ENCODE assay signal across 8 cellular contexts in genomic region chr6:44127186-44128019, GRCh38. TPM values are rescaled to one million over a fixed set of nuclear protein-coding genes. Genes with fewer than 3 reads are reported as not detected.
DNase-seq lines count a peak whose midpoint lies in the region; ATAC-seq and TF ChIP-seq lines count a peak whose summit lies in the region.

TSS of gene MRPL14 (minus strand) at chr6:44127452. CDS start at chr6:44116611, 10,841 bp downstream.
TSS of gene TMEM63B (plus strand) at chr6:44127554. CDS start at chr6:44134585, 7,031 bp downstream.

- H3K36me3 ChIP-seq in MG63, result peaks cover 51% of the 10 kb centered on the region
- no peaks in the 10 kb centered on the region for H3K36me3 ChIP-seq in testis (ENCODE audit: low read depth, missing control alignments)

- no peaks in the 10 kb centered on the region for H3K9me3 ChIP-seq in MG63
- H3K9me3 ChIP-seq in testis, result no peaks in the 10 kb centered on the region

- 0% methylated on average over 10 to 57 of the region's 80 CpGs for WGBS in testis, 2 donors

- no peak for TF ChIP-seq CTCF in osteocyte (IDR thresholded peaks at IDR 0.05)
- no peak for TF ChIP-seq CTCF in testis (IDR thresholded peaks at IDR 0.05)

- H3K4me3 Mint-ChIP-seq in osteocyte (ENCODE audit: unreplicated experiment), result peak within 1 kb of the TSS; percentile 92

- no peaks in the 10 kb centered on the region for H3K9me3 Mint-ChIP-seq in activated naive CD4-positive, alpha-beta T cell treated with anti-CD3 and anti-CD28 coated beads, Interleukin-2, amount 50 U/mL, for 72 hours
- H3K9me3 Mint-ChIP-seq in osteocyte (ENCODE audit: unreplicated experiment), result no peaks in the 10 kb centered on the region

- no peaks in the 10 kb centered on the region for H3K27me3 ChIP-seq in MG63
- H3K27me3 ChIP-seq in testis, result no peaks in the 10 kb centered on the region

- H3K36me3 Mint-ChIP-seq in activated naive CD4-positive, alpha-beta T cell treated with anti-CD3 and anti-CD28 coated beads, Interleukin-2, amount 50 U/mL, for 72 hours, result peaks cover 10 to 15% of the 10 kb centered on the region in 2 donors
- H3K36me3 Mint-ChIP-seq in osteocyte (ENCODE audit: unreplicated experiment), result peaks cover 2% of the 10 kb centered on the region

- peaks cover 60% of the 10 kb centered on the region for H3K4me1 Mint-ChIP-seq in osteocyte (ENCODE audit: unreplicated experiment)

- H3K4me3 ChIP-seq in MG63 (peak within 1 kb of the TSS; percentile 95), testis (peak within 1 kb of the TSS; percentile 86 to 89)

- intact Hi-C loops in testis (cut with DNase I; ENCODE audit: low total_unique reads), result no loop called here

- peak within 1 kb of the TSS; percentile 95 to 96 for H3K27ac Mint-ChIP-seq in activated naive CD4-positive, alpha-beta T cell treated with anti-CD3 and anti-CD28 coated beads, Interleukin-2, amount 50 U/mL, for 72 hours
- H3K27ac Mint-ChIP-seq in osteocyte (ENCODE audit: unreplicated experiment), result peak within 1 kb of the TSS; percentile 93

- TF ChIP-seq POLR2A in testis (IDR thresholded peaks at IDR 0.05), result peak; percentile 55

- peaks cover 35% of the 10 kb centered on the region for H3K4me1 ChIP-seq in testis

- H3K27me3 Mint-ChIP-seq in osteocyte (ENCODE audit: unreplicated experiment), result no peaks in the 10 kb centered on the region

- ATAC-seq in GM21825 (IDR thresholded peaks at IDR 0.05; ENCODE audit: unreplicated experiment), result peak; percentile 59
- peak; percentile 75 to 81 for ATAC-seq in activated naive CD4-positive, alpha-beta T cell treated with anti-CD3 and anti-CD28 coated beads, Interleukin-2, amount 50 U/mL, for 72 hours

- H3K27ac ChIP-seq in testis, result peak within 1 kb of the TSS; percentile 83 to 88

- DNase-seq in Daoy (ENCODE audit: low read depth), result peak; percentile 95
- DNase-seq in MG63, result peak; percentile 98
- DNase-seq in SKM-1 treated with dmso at 0.1 percent for 144 hours (lab: John Stamatoyannopoulos, UW; ENCODE audit: unreplicated experiment), result peak; percentile 67
- peak; percentile 88 to 93 for DNase-seq in activated naive CD4-positive, alpha-beta T cell treated with anti-CD3 and anti-CD28 coated beads, Interleukin-2, amount 50 U/mL, for 72 hours (ENCODE audit: low spot score in 2 of 2)
- peak; percentile 94 for DNase-seq in glomerular visceral epithelial cell (ENCODE audit: extremely low spot score)
- DNase-seq in osteocyte (ENCODE audit: extremely low spot score, unreplicated experiment), result peak; percentile 98
- peak; percentile 87 for DNase-seq in testis

RNA-seq across cellular contexts. Expression of gene MRPL14, which starts in this region (rescaled TPM):
- 143 and 149 TPM in 2 replicates for total RNA-seq in Daoy (2014; rRNA removed; shearing (Covaris generic))
- 362 and 399 TPM in 2 replicates for total RNA-seq in MG63 (2014; rRNA removed; shearing (Covaris generic); ENCODE audit: low replicate concordance)
- 10 to 100 TPM; 31.9 to 54.3 TPM for total RNA-seq in activated naive CD4-positive, alpha-beta T cell treated with anti-CD3 and anti-CD28 coated beads, Interleukin-2, amount 50 U/mL, for 72 hours
- total RNA-seq in osteocyte, result 36.5 and 38.9 TPM in 2 replicates
- total RNA-seq in testis, result 10 to 100 TPM; 47.6 to 53.5 TPM
- 86.5 TPM for polyA plus RNA-seq in testis (ENCODE audit: insufficient read depth, low read depth, low replicate concordance)

RNA-seq across cellular contexts. Expression of gene TMEM63B, which starts in this region (rescaled TPM):
- total RNA-seq in Daoy (2014; rRNA removed; shearing (Covaris generic)), result 13.7 and 25.5 TPM in 2 replicates
- 18.4 and 35.3 TPM in 2 replicates for total RNA-seq in MG63 (2014; rRNA removed; shearing (Covaris generic); ENCODE audit: low replicate concordance)
- total RNA-seq in activated naive CD4-positive, alpha-beta T cell treated with anti-CD3 and anti-CD28 coated beads, Interleukin-2, amount 50 U/mL, for 72 hours, result 10 to 100 TPM; 12.4 TPM
- total RNA-seq in osteocyte, result 36.1 and 36.2 TPM in 2 replicates
- total RNA-seq in testis, result 100 to 1,000 TPM; 139 to 170 TPM
- 79.0 TPM for polyA plus RNA-seq in testis (ENCODE audit: insufficient read depth, low read depth, low replicate concordance)

Comparison
In these comparisons a context has a peak if more than half of its experiments do, and no peak if none do; other contexts are left out.
1. Peak in every context shown above with its lines: DNase-seq, ATAC-seq, H3K4me3 ChIP-seq and H3K27ac ChIP-seq.